Comparison of ENCODE assay signal across 8 cellular contexts in the genomic region with DNA sequence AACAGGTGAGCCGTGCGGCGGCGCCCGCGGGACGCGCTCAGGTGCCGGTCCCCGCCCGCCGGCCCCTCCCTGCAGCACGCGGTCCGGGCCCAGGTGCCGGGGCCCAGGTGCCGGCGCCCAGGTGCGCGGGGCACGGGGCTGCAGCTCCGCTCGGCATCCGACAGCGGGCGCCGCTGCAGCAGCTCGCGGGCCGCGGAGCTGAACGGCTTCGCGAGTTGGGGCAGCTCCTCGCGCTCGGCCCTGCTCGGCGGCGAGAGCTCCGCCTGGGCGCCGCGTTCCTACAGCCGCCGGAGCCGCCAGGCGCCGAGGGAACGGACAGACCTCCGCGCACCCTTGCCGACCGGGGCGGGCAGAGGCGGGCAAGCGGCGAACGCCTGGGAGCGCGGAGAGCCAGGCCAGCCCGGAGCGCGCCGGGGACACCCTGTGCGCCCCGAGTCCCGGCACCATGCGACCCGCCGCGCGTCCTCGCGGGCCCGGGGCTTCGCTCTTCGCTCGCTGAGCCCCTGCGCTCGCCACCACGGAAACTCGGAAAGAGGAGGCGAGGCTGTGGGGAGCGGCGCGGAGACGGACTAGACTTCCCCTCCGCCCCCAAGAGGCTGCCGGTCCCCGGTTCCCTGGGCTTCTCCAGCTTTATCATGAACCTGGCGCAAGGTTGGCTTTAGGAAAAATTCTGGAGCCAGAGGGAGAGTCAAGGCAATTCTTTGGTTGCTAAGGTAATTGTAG. TPM values are rescaled to one million over a fixed set of nuclear protein-coding genes. Genes with fewer than 3 reads are reported as not detected.
DNase-seq lines count a peak whose midpoint lies in the region; ATAC-seq and TF ChIP-seq lines count a peak whose summit lies in the region.

Gene RGS6 (plus strand): TSS at position 201 of the 723 bp plus-strand sequence.

- peaks cover 43% of the 10 kb centered on the region for H3K27me3 Mint-ChIP-seq in activated naive CD4-positive, alpha-beta T cell treated with anti-CD3 and anti-CD28 coated beads for 36 hours (ENCODE audit: low read depth)
- H3K27me3 Mint-ChIP-seq in MCF 10A (ENCODE audit: insufficient read depth, unreplicated experiment) = peaks cover 50% of the 10 kb centered on the region
- H3K27me3 Mint-ChIP-seq in stimulated activated memory B cell treated with anti-CD40 and anti-IgM and Interleukin-4, amounts not matched to agents 10 μg/mL and 1 μg/mL and 100 μg/mL, for 72 hours = peaks cover 54% of the 10 kb centered on the region

- POLR2A ChIA-PET in MCF 10A (lab: Yijun Ruan, JAX) = no interaction called here

- ATAC-seq in left colon (peak; percentile 99), HG03196 (IDR thresholded peaks at IDR 0.05; ENCODE audit: unreplicated experiment) (no peak)
- ATAC-seq in stimulated activated memory B cell treated with anti-CD40 and anti-IgM and Interleukin-4, amounts not matched to agents 10 μg/mL and 1 μg/mL and 100 μg/mL, for 72 hours = peak; percentile 70

- H3K4me3 Mint-ChIP-seq in activated naive CD4-positive, alpha-beta T cell treated with anti-CD3 and anti-CD28 coated beads for 36 hours = peak within 1 kb of the TSS; percentile 23
- H3K4me3 Mint-ChIP-seq in MCF 10A (ENCODE audit: unreplicated experiment) = no peak within 1 kb of the TSS
- peak within 1 kb of the TSS; percentile 49 for H3K4me3 Mint-ChIP-seq in stimulated activated memory B cell treated with anti-CD40 and anti-IgM and Interleukin-4, amounts not matched to agents 10 μg/mL and 1 μg/mL and 100 μg/mL, for 72 hours

- no peak for TF ChIP-seq CTCF in MCF 10A (IDR thresholded peaks at IDR 0.05; ENCODE audit: unreplicated experiment)

- H3K27ac Mint-ChIP-seq in activated naive CD4-positive, alpha-beta T cell treated with anti-CD3 and anti-CD28 coated beads for 36 hours = no peak within 1 kb of the TSS
- H3K27ac Mint-ChIP-seq in MCF 10A (ENCODE audit: low read depth, unreplicated experiment) = no peak within 1 kb of the TSS
- no peak within 1 kb of the TSS for H3K27ac Mint-ChIP-seq in stimulated activated memory B cell treated with anti-CD40 and anti-IgM and Interleukin-4, amounts not matched to agents 10 μg/mL and 1 μg/mL and 100 μg/mL, for 72 hours

- H3K36me3 Mint-ChIP-seq in activated naive CD4-positive, alpha-beta T cell treated with anti-CD3 and anti-CD28 coated beads for 36 hours (ENCODE audit: low read depth) = no peaks in the 10 kb centered on the region
- no peaks in the 10 kb centered on the region for H3K36me3 Mint-ChIP-seq in MCF 10A (ENCODE audit: insufficient read depth, unreplicated experiment)
- H3K36me3 Mint-ChIP-seq in stimulated activated memory B cell treated with anti-CD40 and anti-IgM and Interleukin-4, amounts not matched to agents 10 μg/mL and 1 μg/mL and 100 μg/mL, for 72 hours = no peaks in the 10 kb centered on the region

- CTCF ChIA-PET in activated naive CD4-positive, alpha-beta T cell treated with anti-CD3 and anti-CD28 coated beads for 36 hours (lab: Charles Lee) = interaction anchor here (1.0 to 1.1 kb wide), 2 partner anchors 146 to 172 kb away, joined by 3 read pairs; no protein-coding TSS in a partner anchor
- CTCF ChIA-PET in MCF 10A (lab: Yijun Ruan, JAX) = interaction anchor here (0.6 to 0.7 kb wide), 4 partner anchors 79 to 471 kb away, joined by 3 to 4 read pairs (median 3); no protein-coding TSS in a partner anchor

- peak; percentile 27 for DNase-seq in activated naive CD4-positive, alpha-beta T cell treated with anti-CD3 and anti-CD28 coated beads for 36 hours
- no peak for DNase-seq in activated naive CD4-positive, alpha-beta T cell treated with Interleukin-2 at 50 U/mL for 16 hours
- peak; percentile 74 for DNase-seq in NCI-H510A (lab: John Stamatoyannopoulos, UW)
- DNase-seq in MCF 10A (ENCODE audit: unreplicated experiment) = peak; percentile 35
- DNase-seq in left colon = peak in 1 of 2 donors; percentile 43
- no peak for DNase-seq in NCI-H446 treated with DMSO at 0.1 percent for 48 hours (lab: John Stamatoyannopoulos, UW)

- intact Hi-C loops in activated naive CD4-positive, alpha-beta T cell treated with anti-CD3 and anti-CD28 coated beads for 36 hours (cut with micrococcal nuclease) = loop anchor here (5.0 to 10.0 kb wide), 2 partner anchors 362 to 490 kb away; no protein-coding TSS in a partner anchor
- intact Hi-C loops in MCF 10A (cut with micrococcal nuclease) = loop anchor here (10.0 kb wide), 1 partner anchor 362 kb away; no protein-coding TSS in a partner anchor
- intact Hi-C loops in left colon (cut with DNase I, micrococcal nuclease) = no loop called here

- H3K9me3 Mint-ChIP-seq in activated naive CD4-positive, alpha-beta T cell treated with anti-CD3 and anti-CD28 coated beads for 36 hours = no peaks in the 10 kb centered on the region
- no peaks in the 10 kb centered on the region for H3K9me3 Mint-ChIP-seq in MCF 10A (ENCODE audit: unreplicated experiment)
- H3K9me3 Mint-ChIP-seq in stimulated activated memory B cell treated with anti-CD40 and anti-IgM and Interleukin-4, amounts not matched to agents 10 μg/mL and 1 μg/mL and 100 μg/mL, for 72 hours = no peaks in the 10 kb centered on the region

- peaks cover 12% of the 10 kb centered on the region for H3K4me1 Mint-ChIP-seq in activated naive CD4-positive, alpha-beta T cell treated with anti-CD3 and anti-CD28 coated beads for 36 hours (ENCODE audit: low read depth)
- no peaks in the 10 kb centered on the region for H3K4me1 Mint-ChIP-seq in MCF 10A (ENCODE audit: insufficient read depth, unreplicated experiment)
- H3K4me1 Mint-ChIP-seq in stimulated activated memory B cell treated with anti-CD40 and anti-IgM and Interleukin-4, amounts not matched to agents 10 μg/mL and 1 μg/mL and 100 μg/mL, for 72 hours = peaks cover 6% of the 10 kb centered on the region

- BruUV-seq in MCF 10A (replicated peaks; lab: Mats Ljungman, UMichigan) = no TSS peak

RNA-seq across cellular contexts. Expression of gene RGS6, which starts in this region (rescaled TPM):
- not detected for total RNA-seq in activated naive CD4-positive, alpha-beta T cell treated with anti-CD3 and anti-CD28 coated beads for 36 hours
- total RNA-seq in MCF 10A (2022) = not detected in 2 replicates
- total RNA-seq in left colon = under 1 TPM; 0.43 to 0.78 TPM

Comparison
In these comparisons a context has a peak if more than half of its experiments do, and no peak if none do; other contexts are left out.
1. Peak in DNase-seq in activated naive CD4-positive, alpha-beta T cell treated with anti-CD3 and anti-CD28 coated beads for 36 hours; RNA of the gene not detected or under 1 TPM.
2. Peak in DNase-seq in MCF 10A; RNA of the gene not detected or under 1 TPM.
3. Peak in ATAC-seq in left colon; RNA of the gene not detected or under 1 TPM.
4. intact Hi-C loops: an anchor here in activated naive CD4-positive, alpha-beta T cell treated with anti-CD3 and anti-CD28 coated beads for 36 hours (5.0 to 10.0 kb wide) and MCF 10A (10.0 kb wide); none called in left colon.